ENCODE assay signal across 18 cellular contexts in genomic region chr12:115259968-115260806, GRCh38.
DNase-seq lines count a peak whose midpoint lies in the region; ATAC-seq and TF ChIP-seq lines count a peak whose summit lies in the region.
"Had no signal": no experiment of that assay in that cellular context is flagged by ENCODE, and none has a peak within 500 bp of the region (broad histone marks: within the 10 kb centered on the region; RNA-seq: fewer than 3 reads in every experiment).

No MANE protein-coding gene starts in this region.

- no peaks in the 10 kb centered on the region for H3K27me3 ChIP-seq in lower lobe of right lung (ENCODE audit: low read depth)
- no peaks in the 10 kb centered on the region for H3K27me3 ChIP-seq in sigmoid colon

- intact Hi-C loops in lower lobe of right lung (cut with DNase I) (no loop called here), left ventricle myocardium superior (cut with micrococcal nuclease) (no loop called here), sigmoid colon (cut with DNase I) (no loop called here)

- TF ChIP-seq EP300 in sigmoid colon (IDR thresholded peaks at IDR 0.05): no peak

- TF ChIP-seq POLR2A in sigmoid colon (IDR thresholded peaks at IDR 0.05): no peak

- ATAC-seq in lower lobe of right lung: peak; percentile 73 to 77
- no peak for ATAC-seq in left ventricle myocardium superior
- ATAC-seq: GM23338, Panc1, SK-N-SH treated with all-trans-retinoic acid at 6 μM for 48 hours had no signal

- H3K27ac ChIP-seq in lower lobe of right lung (no peak overlapping the region), sigmoid colon (no peak overlapping the region)

- TF ChIP-seq CTCF in lower lobe of right lung (IDR thresholded peaks at IDR 0.05) (no peak), sigmoid colon (IDR thresholded peaks at IDR 0.05) (no peak)

- DNase-seq in DMS79 (lab: John Stamatoyannopoulos, UW): peak; percentile 93
- DNase-seq in NCI-H1436 (lab: John Stamatoyannopoulos, UW): peak; percentile 88
- peak; percentile 25 for DNase-seq in NCI-H2196 treated with DMSO at 0.1 percent for 48 hours (lab: John Stamatoyannopoulos, UW; ENCODE audit: unreplicated experiment)
- no peak for DNase-seq in lower lobe of right lung
- no peak for DNase-seq in left ventricle myocardium superior
- no peak for DNase-seq in sigmoid colon
- no peak for DNase-seq in dermis blood vessel endothelial cell
- DNase-seq in NCI-H2107 (lab: John Stamatoyannopoulos, UW): no peak
- DNase-seq: AML-193, GF-D8, KG1, NCI-H146, NCI-H2227 treated with DMSO at 0.1 percent for 48 hours, NCI-H526 treated with DMSO at 0.1 percent for 48 hours, SHP77 had no signal

- no peaks in the 10 kb centered on the region for H3K36me3 ChIP-seq in lower lobe of right lung
- H3K36me3 ChIP-seq in sigmoid colon: no peaks in the 10 kb centered on the region

- no peaks in the 10 kb centered on the region for H3K4me1 ChIP-seq in lower lobe of right lung
- H3K4me1 ChIP-seq in sigmoid colon: no peaks in the 10 kb centered on the region

- 68 to 84% methylated on average over 4 of the region's 4 CpGs for WGBS in sigmoid colon, 2 donors

- H3K4me3 ChIP-seq in lower lobe of right lung: no peak overlapping the region
- H3K4me3 ChIP-seq in sigmoid colon: no peak overlapping the region
- H3K4me3 ChIP-seq: GM23338 had no signal

- no peaks in the 10 kb centered on the region for H3K9me3 ChIP-seq in lower lobe of right lung
- no peaks in the 10 kb centered on the region for H3K9me3 ChIP-seq in sigmoid colon

Comparison
In these comparisons a context has a peak if more than half of its experiments do, and no peak if none do; other contexts are left out.
1. DNase-seq: peak in DMS79 (single experiment), NCI-H1436 (single experiment) and NCI-H2196 treated with DMSO at 0.1 percent for 48 hours (single experiment); none in lower lobe of right lung (single experiment), left ventricle myocardium superior (single experiment), sigmoid colon (single experiment), dermis blood vessel endothelial cell (single experiment) and NCI-H2107 (single experiment).